ENCODE assay signal across 16 cellular contexts in the genomic region with DNA sequence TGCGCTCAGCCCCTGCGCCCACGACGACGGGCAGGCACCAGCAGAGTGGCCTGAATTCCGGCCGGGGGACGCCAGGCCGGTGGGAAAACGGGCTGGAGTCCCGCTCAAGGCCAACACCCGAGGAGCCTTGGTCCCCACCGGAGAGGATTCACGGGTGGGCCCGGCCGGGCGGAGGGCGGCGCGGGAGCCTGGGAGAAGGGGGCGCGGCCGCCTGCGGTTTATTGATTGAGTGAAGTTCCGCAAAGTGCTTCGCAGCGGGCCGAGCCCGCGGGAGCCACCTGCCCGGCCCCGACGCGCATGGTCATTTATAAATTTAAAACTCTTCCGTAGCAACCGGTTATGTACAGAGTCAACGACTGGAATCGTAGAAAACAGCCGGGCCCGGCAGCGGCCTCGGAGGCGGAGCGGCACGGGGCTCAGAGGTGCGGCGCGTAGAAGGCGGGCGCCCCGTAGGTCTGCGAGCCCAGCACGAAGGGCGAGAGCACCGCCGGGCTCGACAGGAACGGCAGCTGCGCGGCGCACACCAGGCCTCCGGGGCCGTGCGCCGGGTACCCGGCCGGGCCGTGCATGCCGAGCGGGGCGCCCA. TPM values are rescaled to one million over a fixed set of nuclear protein-coding genes. Genes with fewer than 3 reads are reported as not detected.
DNase-seq lines count a peak whose midpoint lies in the region; ATAC-seq and TF ChIP-seq lines count a peak whose summit lies in the region.
"Had no signal": no experiment of that assay in that cellular context is flagged by ENCODE, and none has a peak within 500 bp of the region (broad histone marks: within the 10 kb centered on the region; RNA-seq: fewer than 3 reads in every experiment).

No MANE protein-coding gene starts in this region.

- peak in 2 of 3 donors; percentile 18 to 35 for DNase-seq in right cardiac atrium
- DNase-seq in right atrium auricular region (ENCODE audit: low spot score): no peak
- peak; percentile 2 for DNase-seq in hepatocyte (ENCODE audit: low spot score)
- no peak for DNase-seq in G401 (ENCODE audit: low spot score)
- no peak for DNase-seq in medulla oblongata (ENCODE audit: extremely low spot score)
- DNase-seq in dedifferentiated amniotic fluid mesenchymal stem cell (ENCODE audit: extremely low spot score): no peak
- DNase-seq in NCI-H2081 (lab: John Stamatoyannopoulos, UW): no peak
- DNase-seq: activated CD8-positive, alpha-beta T cell treated with anti-CD3 and anti-CD28 coated beads, Interleukin-2, amount 10 ng/mL, durations not matched to agents 7 days and 5 days; DND-41; NCI-H1694 treated with DMSO at 0.1 percent for 48 hours; NCI-H446 treated with DMSO at 0.1 percent for 48 hours; stimulated activated CD4-positive, alpha-beta T cell treated with anti-CD3 and anti-CD28 coated beads, Interleukin-4, amount 100 ng/mL, for 4 hours had no signal

- no peaks in the 10 kb centered on the region for H3K79me2 ChIP-seq in hepatocyte

- 4% methylated on average over 71 of the region's 71 CpGs for WGBS in right cardiac atrium
- WGBS in hepatocyte (ENCODE audit: low lambda C conversion rate, missing lambda C conversion rate): 66% methylated on average over 44 of the region's 71 CpGs

- H3K9me2 ChIP-seq in hepatocyte (replicated peaks; ENCODE audit: insufficient read depth): no peaks in the 10 kb centered on the region

- no peak overlapping the region for H2AFZ ChIP-seq in hepatocyte

- H3K36me3 ChIP-seq in right atrium auricular region (no peaks in the 10 kb centered on the region), hepatocyte (replicated peaks; ENCODE audit: insufficient read depth, low read depth) (no peaks in the 10 kb centered on the region)
- H3K36me3 ChIP-seq: gastroesophageal sphincter had no signal

- H3K4me2 ChIP-seq in hepatocyte: no peak overlapping the region

- ATAC-seq in right cardiac atrium (no peak), SK-N-SH treated with all-trans-retinoic acid at 6 μM for 48 hours (peak; percentile 18; the same call in 1 of the 3 replicates)
- ATAC-seq: activated CD8-positive, alpha-beta T cell treated with anti-CD3 and anti-CD28 coated beads, Interleukin-2, amount 10 ng/mL, durations not matched to agents 7 days and 5 days; gastroesophageal sphincter had no signal

- no peaks in the 10 kb centered on the region for H3K9me3 ChIP-seq in right cardiac atrium (ENCODE audit: control insufficient read depth, low read length)
- H3K9me3 ChIP-seq in right atrium auricular region: no peaks in the 10 kb centered on the region
- no peaks in the 10 kb centered on the region for H3K9me3 ChIP-seq in hepatocyte (ENCODE audit: low read depth)
- H3K9me3 ChIP-seq: gastroesophageal sphincter had no signal

- H3K4me3 ChIP-seq in right cardiac atrium (ENCODE audit: low read length): no peak overlapping the region
- no peak overlapping the region for H3K4me3 ChIP-seq in right atrium auricular region
- H3K4me3 ChIP-seq in hepatocyte: no peak overlapping the region

- H3K27me3 ChIP-seq in right cardiac atrium (ENCODE audit: control insufficient read depth, insufficient read depth) (no peaks in the 10 kb centered on the region), right atrium auricular region (peaks cover 22 to 66% of the 10 kb centered on the region in 2 donors), hepatocyte (peaks cover 47% of the 10 kb centered on the region)

- H4K20me1 ChIP-seq in hepatocyte (ENCODE audit: insufficient read depth, poor library complexity, severe bottlenecking): no peaks in the 10 kb centered on the region

- intact Hi-C loops in right cardiac atrium (cut with DNase I): no loop called here

- no peak for TF ChIP-seq CTCF in right atrium auricular region (IDR thresholded peaks at IDR 0.05)
- no peak for TF ChIP-seq CTCF in hepatocyte (IDR thresholded peaks at IDR 0.05; ENCODE audit: poor library complexity)

- in situ Hi-C loops in G401 (cut with HindIII; ENCODE audit: low sequenced_read_pairs): loop anchor here (25.0 kb wide), 1 partner anchor 235 kb away; no protein-coding TSS in a partner anchor

- H3K4me1 ChIP-seq in right cardiac atrium (ENCODE audit: control insufficient read depth, insufficient read depth, low read length) (no peaks in the 10 kb centered on the region), right atrium auricular region (peaks cover 0 to 44% of the 10 kb centered on the region in 2 donors), hepatocyte (ENCODE audit: insufficient read depth) (no peaks in the 10 kb centered on the region)

- H3K27ac ChIP-seq in right cardiac atrium (ENCODE audit: low read length) (no peak overlapping the region), right atrium auricular region (no peak overlapping the region), hepatocyte (no peak overlapping the region)
- H3K27ac ChIP-seq: gastroesophageal sphincter had no signal

TF ChIP-seq in SK-N-SH treated with all-trans-retinoic acid at 6 μM for 48 hours, 23 proteins besides CTCF, POLR2A, EP300 and RAD21:
- TF ChIP-seq ISL1 (CRISPR knock-in tag; IDR thresholded peaks at IDR 0.05) (no peak), ZC3H10 (CRISPR knock-in tag; IDR thresholded peaks at IDR 0.05) (no peak), RARB (CRISPR knock-in tag; IDR thresholded peaks at IDR 0.05) (no peak), ZFP3 (CRISPR knock-in tag; IDR thresholded peaks at IDR 0.05) (no peak), SNAI2 (CRISPR knock-in tag; IDR thresholded peaks at IDR 0.05) (no peak), TCF4 (CRISPR knock-in tag; IDR thresholded peaks at IDR 0.05; ENCODE audit: borderline replicate concordance) (no peak), CSRNP3 (CRISPR knock-in tag; IDR thresholded peaks at IDR 0.05) (no peak), ESRRG (CRISPR knock-in tag; IDR thresholded peaks at IDR 0.05) (no peak), OSR1 (CRISPR knock-in tag; IDR thresholded peaks at IDR 0.05) (no peak), ZNF565 (CRISPR knock-in tag; conservative IDR thresholded peaks at IDR 0.05; ENCODE audit: low read depth) (no peak), ZNF8 (CRISPR knock-in tag; IDR thresholded peaks at IDR 0.05) (no peak), ZFP30 (CRISPR knock-in tag; IDR thresholded peaks at IDR 0.05) (no peak)
- TF ChIP-seq, protein P1, sequence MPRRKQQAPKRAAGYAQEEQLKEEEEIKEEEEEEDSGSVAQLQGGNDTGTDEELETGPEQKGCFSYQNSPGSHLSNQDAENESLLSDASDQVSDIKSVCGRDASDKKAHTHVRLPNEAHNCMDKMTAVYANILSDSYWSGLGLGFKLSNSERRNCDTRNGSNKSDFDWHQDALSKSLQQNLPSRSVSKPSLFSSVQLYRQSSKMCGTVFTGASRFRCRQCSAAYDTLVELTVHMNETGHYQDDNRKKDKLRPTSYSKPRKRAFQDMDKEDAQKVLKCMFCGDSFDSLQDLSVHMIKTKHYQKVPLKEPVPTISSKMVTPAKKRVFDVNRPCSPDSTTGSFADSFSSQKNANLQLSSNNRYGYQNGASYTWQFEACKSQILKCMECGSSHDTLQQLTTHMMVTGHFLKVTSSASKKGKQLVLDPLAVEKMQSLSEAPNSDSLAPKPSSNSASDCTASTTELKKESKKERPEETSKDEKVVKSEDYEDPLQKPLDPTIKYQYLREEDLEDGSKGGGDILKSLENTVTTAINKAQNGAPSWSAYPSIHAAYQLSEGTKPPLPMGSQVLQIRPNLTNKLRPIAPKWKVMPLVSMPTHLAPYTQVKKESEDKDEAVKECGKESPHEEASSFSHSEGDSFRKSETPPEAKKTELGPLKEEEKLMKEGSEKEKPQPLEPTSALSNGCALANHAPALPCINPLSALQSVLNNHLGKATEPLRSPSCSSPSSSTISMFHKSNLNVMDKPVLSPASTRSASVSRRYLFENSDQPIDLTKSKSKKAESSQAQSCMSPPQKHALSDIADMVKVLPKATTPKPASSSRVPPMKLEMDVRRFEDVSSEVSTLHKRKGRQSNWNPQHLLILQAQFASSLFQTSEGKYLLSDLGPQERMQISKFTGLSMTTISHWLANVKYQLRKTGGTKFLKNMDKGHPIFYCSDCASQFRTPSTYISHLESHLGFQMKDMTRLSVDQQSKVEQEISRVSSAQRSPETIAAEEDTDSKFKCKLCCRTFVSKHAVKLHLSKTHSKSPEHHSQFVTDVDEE (CRISPR knock-in tag; IDR thresholded peaks at IDR 0.05): no peak

RNA-seq across cellular contexts. Expression of gene NKX1-1, which starts 3.6 kb away (rescaled TPM):
- total RNA-seq in right cardiac atrium (not detected), right atrium auricular region (not detected), hepatocyte (not detected in 2 replicates)
- polyA plus RNA-seq in right cardiac atrium (not detected), hepatocyte (not detected in 2 replicates)
- not detected in 2 replicates for total RNA-seq in G401 (2014; rRNA removed; shearing (Covaris generic))
- total RNA-seq: activated CD8-positive, alpha-beta T cell treated with anti-CD3 and anti-CD28 coated beads, Interleukin-2, amount 10 ng/mL, durations not matched to agents 7 days and 5 days; gastroesophageal sphincter; ureter had no signal
- polyA plus RNA-seq: BJ had no signal

RNA-seq across cellular contexts. Expression of gene UVSSA, which starts 55.6 kb away (rescaled TPM):
- total RNA-seq in right cardiac atrium (1 to 10 TPM; 7.7 to 8.8 (median 8.5) TPM), right atrium auricular region (1 to 10 TPM; 4.4 to 7.5 TPM), hepatocyte (5.3 and 11.0 TPM in 2 replicates)
- polyA plus RNA-seq in right cardiac atrium (5.0 TPM), hepatocyte (10.6 and 12.3 TPM in 2 replicates)
- 3.6 and 8.8 TPM in 2 replicates for total RNA-seq in G401 (2014; rRNA removed; shearing (Covaris generic))

Comparison
In these comparisons a context has a peak if more than half of its experiments do, and no peak if none do; other contexts are left out.
1. DNase-seq: peak in right cardiac atrium (2 of 3) and hepatocyte (single experiment); none in right atrium auricular region (single experiment), G401 (single experiment), medulla oblongata (single experiment), dedifferentiated amniotic fluid mesenchymal stem cell (single experiment) and NCI-H2081 (0 of 2).